9 cellular contexts compared by ENCODE assay signal in the genomic region with DNA sequence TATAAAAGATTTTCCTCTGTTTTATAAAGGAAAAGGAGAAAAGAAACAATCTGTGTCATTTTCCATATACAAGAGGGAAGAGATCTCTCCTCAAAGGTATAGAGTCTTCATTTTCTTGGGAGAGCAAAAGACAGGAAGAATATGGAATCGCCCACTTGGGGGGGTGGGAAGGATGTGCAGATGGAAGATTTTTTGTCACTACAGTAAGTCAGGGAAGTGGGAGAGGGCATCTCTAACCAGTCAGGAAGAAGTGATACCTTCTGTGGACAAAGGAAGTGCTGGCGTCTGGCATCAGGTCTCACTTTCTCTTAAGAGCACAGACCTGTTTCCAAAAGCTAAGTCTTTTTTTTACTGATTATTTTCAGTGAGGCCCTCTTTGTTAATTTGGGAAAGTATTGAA. TPM values are rescaled to one million over a fixed set of nuclear protein-coding genes. Genes with fewer than 3 reads are reported as not detected.
DNase-seq lines count a peak whose midpoint lies in the region; ATAC-seq and TF ChIP-seq lines count a peak whose summit lies in the region.
"Had no signal": no experiment of that assay in that cellular context is flagged by ENCODE, and none has a peak within 500 bp of the region (broad histone marks: within the 10 kb centered on the region; RNA-seq: fewer than 3 reads in every experiment).

No MANE protein-coding gene starts in this region.

- H3K27ac ChIP-seq in HUES64 (ENCODE audit: low read depth, low read length) (peak overlapping the region; percentile 87), brain microvascular endothelial cell (no peak overlapping the region), muscle layer of colon (ENCODE audit: low read depth, low read length) (peak overlapping the region; percentile 87)

- no peak for TF ChIP-seq CTCF in brain microvascular endothelial cell (IDR thresholded peaks at IDR 0.05; ENCODE audit: low read depth, low read length, missing control alignments)

- DNase-seq in CD1c-positive myeloid dendritic cell (ENCODE audit: extremely low spot score) (peak; percentile 34), brain microvascular endothelial cell (no peak), NCI-H2107 treated with DMSO at 0.1 percent for 48 hours (lab: John Stamatoyannopoulos, UW; ENCODE audit: unreplicated experiment) (no peak)
- DNase-seq: activated effector memory CD4-positive, alpha-beta T cell treated with Interleukin-2 at 50 U/mL for 16 hours had no signal

- H3K4me1 ChIP-seq in HUES64 (ENCODE audit: insufficient read depth, low read length) (peaks cover 28% of the 10 kb centered on the region), muscle layer of colon (ENCODE audit: insufficient read depth, low read length) (peaks cover 35% of the 10 kb centered on the region)

- H3K36me3 ChIP-seq in HUES64 (ENCODE audit: insufficient read depth, low read length), result peaks cover 13% of the 10 kb centered on the region
- no peaks in the 10 kb centered on the region for H3K36me3 ChIP-seq in brain microvascular endothelial cell (replicated peaks)
- no peaks in the 10 kb centered on the region for H3K36me3 ChIP-seq in muscle layer of colon (ENCODE audit: insufficient read depth, low read length)

- H3K4me3 ChIP-seq in HUES64 (ENCODE audit: low read length) (peak overlapping the region; percentile 90), brain microvascular endothelial cell (ENCODE audit: low read depth, low read length) (peak overlapping the region; percentile 95), muscle layer of colon (ENCODE audit: low read depth in 1 of 2, low read length in 2 of 2) (no peak overlapping the region)

- peak overlapping the region; percentile 97 for H3K9ac ChIP-seq in HUES64 (ENCODE audit: low read depth, low read length)
- H3K9ac ChIP-seq in muscle layer of colon (ENCODE audit: low read length), result no peak overlapping the region

- ATAC-seq in HG02610 (IDR thresholded peaks at IDR 0.05; ENCODE audit: unreplicated experiment) (no peak), GM21717 (IDR thresholded peaks at IDR 0.05; ENCODE audit: unreplicated experiment) (no peak), HG03354 (IDR thresholded peaks at IDR 0.05; ENCODE audit: poor library complexity, severe bottlenecking, unreplicated experiment) (no peak)

- H3K9me3 ChIP-seq in HUES64 (ENCODE audit: insufficient read depth, low read depth, low read length), result no peaks in the 10 kb centered on the region
- no peaks in the 10 kb centered on the region for H3K9me3 ChIP-seq in muscle layer of colon (ENCODE audit: low read length)

- in situ Hi-C loops in brain microvascular endothelial cell (cut with HindIII; ENCODE audit: low pct_ligation_motif_present, low sequenced_read_pairs), result no loop called here

- 26% methylated on average over 2 of the region's 2 CpGs for WGBS in HUES64

- H3K27me3 ChIP-seq in HUES64 (ENCODE audit: insufficient read depth, low read length), result no peaks in the 10 kb centered on the region
- H3K27me3 ChIP-seq in brain microvascular endothelial cell (replicated peaks), result no peaks in the 10 kb centered on the region
- H3K27me3 ChIP-seq in muscle layer of colon (ENCODE audit: control insufficient read depth in 1 of 2, insufficient read depth in 2 of 2, low read length in 2 of 2), result no peaks in the 10 kb centered on the region

RNA-seq across cellular contexts. Expression of gene PRR14L, which starts 1.4 kb away (rescaled TPM):
- polyA plus RNA-seq in HUES64 (2013, experiment 1 of 2), result 20.1 TPM
- 21.0 TPM for polyA plus RNA-seq in HUES64 (2013, experiment 2 of 2)

RNA-seq across cellular contexts. Expression of gene DEPDC5, which starts 5.3 kb away (rescaled TPM):
- 11.1 TPM for polyA plus RNA-seq in HUES64 (2013, experiment 1 of 2)
- polyA plus RNA-seq in HUES64 (2013, experiment 2 of 2), result 8.9 TPM

Comparison
In these comparisons a context has a peak if more than half of its experiments do, and no peak if none do; other contexts are left out.
1. H3K4me3 ChIP-seq: peak in HUES64 (single experiment) and brain microvascular endothelial cell (single experiment); none in muscle layer of colon (0 of 2).